ENCODE assay signal across 25 cellular contexts in genomic region chr5:3604501-3604900, GRCh38. TPM values are rescaled to one million over a fixed set of nuclear protein-coding genes. Genes with fewer than 3 reads are reported as not detected.
"Had no signal": no experiment of that assay in that cellular context is flagged by ENCODE, and none has a peak within 500 bp of the region (broad histone marks: within the 10 kb centered on the region; RNA-seq: fewer than 3 reads in every experiment).

No MANE protein-coding gene starts in this region.

- H3K27me3 ChIP-seq: testis had no signal

- H3K9ac ChIP-seq: SK-N-SH had no signal

- H3K9me3 ChIP-seq: left ventricle myocardium inferior, prostate gland, SK-N-SH, testis had no signal

- H3K27ac ChIP-seq: coronary artery, hepatocyte, left ventricle myocardium inferior, prostate gland, testis, VCaP had no signal

- ATAC-seq: activated CD4-positive, CD25-positive, alpha-beta regulatory T cell treated with anti-CD3 and anti-CD28 coated beads, Interleukin-2, amount 50 U/mL, for 24 hours; activated CD8-positive, alpha-beta memory T cell treated with anti-CD3 and anti-CD28 coated beads, Interleukin-2, amount 10 ng/mL, durations not matched to agents 7 days and 5 days; activated CD8-positive, alpha-beta T cell treated with anti-CD3 and anti-CD28 coated beads for 36 hours; activated naive CD4-positive, alpha-beta T cell treated with anti-CD3 and anti-CD28 coated beads, Interleukin-2, amount 50 U/mL, for 72 hours; naive thymus-derived CD8-positive, alpha-beta T cell; stimulated activated naive B cell treated with anti-CD40 and anti-IgM and Interleukin-4, amounts not matched to agents 10 μg/mL and 1 μg/mL and 100 μg/mL, for 72 hours had no signal

- H3K36me3 ChIP-seq: left ventricle myocardium inferior, prostate gland had no signal

- DNase-seq: activated CD4-positive, alpha-beta T cell treated with anti-CD3 and anti-CD28 coated beads, Interleukin-2, amount 10 ng/mL, durations not matched to agents 24 days and 14 days; activated CD8-positive, alpha-beta memory T cell treated with anti-CD3 and anti-CD28 coated beads, Interleukin-2, amount 10 ng/mL, durations not matched to agents 7 days and 5 days; activated CD8-positive, alpha-beta T cell treated with anti-CD3 and anti-CD28 coated beads for 36 hours; activated gamma-delta T cell treated with Interleukin-2 at 50 U/mL for 16 hours; aorta; cerebellar nuclear complex; erythroblast; glutamatergic neuron; immature natural killer cell; left ventricle myocardium inferior; naive thymus-derived CD8-positive, alpha-beta T cell; SK-N-SH; stimulated activated CD8-positive, alpha-beta memory T cell treated with anti-CD3 and anti-CD28 coated beads, Interleukin-4, amount 100 ng/mL, for 48 hours; stimulated activated naive B cell treated with anti-CD40 and anti-IgM and Interleukin-4, amounts not matched to agents 10 μg/mL and 1 μg/mL and 100 μg/mL, for 72 hours; testis; trophoblast cell had no signal

- H2AFZ ChIP-seq: hepatocyte had no signal

- H3K4me2 ChIP-seq: hepatocyte, SK-N-SH had no signal

- H3K4me3 ChIP-seq: coronary artery, hepatocyte, left ventricle myocardium inferior, prostate gland, testis had no signal

RNA-seq across cellular contexts. Expression of gene IRX1, which starts 8.9 kb away (rescaled TPM):
- total RNA-seq: activated CD4-positive, alpha-beta T cell treated with anti-CD3 and anti-CD28 coated beads, Interleukin-2, amount 10 ng/mL, durations not matched to agents 24 days and 14 days; activated CD8-positive, alpha-beta memory T cell treated with anti-CD3 and anti-CD28 coated beads, Interleukin-2, amount 10 ng/mL, durations not matched to agents 7 days and 5 days; activated CD8-positive, alpha-beta T cell treated with anti-CD3 and anti-CD28 coated beads for 36 hours; activated naive CD4-positive, alpha-beta T cell treated with anti-CD3 and anti-CD28 coated beads, Interleukin-2, amount 50 U/mL, for 72 hours; activated T-helper 1 cell treated with anti-CD3 and anti-CD28 coated beads, Interleukin-12 subunit alpha, Interleukin-12 subunit beta, Interleukin-2, Interleukin-4 antibody, amounts not matched to agents 30 ng/mL and 10 ng/mL and 1 ng/mL, durations not matched to agents 14 hours and 24 hours and 36 hours; lung microvascular endothelial cell; naive thymus-derived CD8-positive, alpha-beta T cell; T-helper 2 cell treated with Interferon-gamma antibody and Interleukin-4, amounts not matched to agents 100 ng/mL and 5 ng/mL, for 36 hours had no signal
- polyA plus RNA-seq: immature natural killer cell; naive thymus-derived CD8-positive, alpha-beta T cell; SK-N-SH had no signal
